In the genomic region with DNA sequence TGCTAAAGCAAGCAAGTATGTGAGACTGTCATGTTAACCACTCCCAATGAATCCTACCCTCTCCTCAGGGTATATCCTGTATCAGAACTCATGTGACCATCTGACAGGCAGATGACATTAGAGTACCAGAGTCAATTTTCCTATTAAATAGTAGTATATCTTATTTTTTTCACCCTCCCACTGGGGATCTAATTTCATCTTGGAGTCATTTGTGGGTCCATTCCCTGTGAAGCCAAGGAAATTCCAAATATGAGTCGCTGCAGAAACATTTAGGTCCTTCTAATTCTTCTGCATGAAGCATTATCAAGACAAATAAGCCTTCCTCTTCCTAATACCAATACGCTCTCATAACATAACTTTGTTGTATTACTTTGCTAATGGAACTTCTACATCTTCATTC, we compare ENCODE assay signal across 15 cellular contexts. TPM values are rescaled to one million over a fixed set of nuclear protein-coding genes. Genes with fewer than 3 reads are reported as not detected.
A peak's percentile ranks its signal among the peaks of the same experiment; 100 is the strongest.
DNase-seq lines count a peak whose midpoint lies in the region; TF ChIP-seq lines count a peak whose summit lies in the region.
"Had no signal": no experiment of that assay in that cellular context is flagged by ENCODE, and none has a peak within 500 bp of the region (broad histone marks: within the 10 kb centered on the region; RNA-seq: fewer than 3 reads in every experiment).

No MANE protein-coding gene starts in this region.

- intact Hi-C loops in activated naive CD4-positive, alpha-beta T cell treated with anti-CD3 and anti-CD28 coated beads for 36 hours (cut with micrococcal nuclease) = no loop called here
- intact Hi-C loops in posterior cingulate gyrus (cut with DNase I) = no loop called here

- H3K4me3 Mint-ChIP-seq in activated naive CD4-positive, alpha-beta T cell treated with anti-CD3 and anti-CD28 coated beads for 36 hours = no peak overlapping the region
- H3K4me3 Mint-ChIP-seq: activated CD4-positive, alpha-beta memory T cell treated with anti-CD3 and anti-CD28 coated beads, Interleukin-2, amount 10 ng/mL, durations not matched to agents 7 days and 5 days; CD4-positive, CD25-positive, alpha-beta regulatory T cell; stimulated activated naive B cell treated with anti-CD40 and anti-IgM and Interleukin-4, amounts not matched to agents 10 μg/mL and 1 μg/mL and 100 μg/mL, for 72 hours had no signal

- H3K9me3 Mint-ChIP-seq in activated naive CD4-positive, alpha-beta T cell treated with anti-CD3 and anti-CD28 coated beads for 36 hours = no peaks in the 10 kb centered on the region

- no peaks in the 10 kb centered on the region for H3K36me3 Mint-ChIP-seq in activated naive CD4-positive, alpha-beta T cell treated with anti-CD3 and anti-CD28 coated beads for 36 hours (ENCODE audit: low read depth)
- H3K36me3 Mint-ChIP-seq: CD4-positive, CD25-positive, alpha-beta regulatory T cell; stimulated activated naive B cell treated with anti-CD40 and anti-IgM and Interleukin-4, amounts not matched to agents 10 μg/mL and 1 μg/mL and 100 μg/mL, for 72 hours had no signal

- TF ChIP-seq CTCF in HFF-Myc (IDR thresholded peaks at IDR 0.05; ENCODE audit: low read depth, low read length, missing control alignments) (no peak), foreskin fibroblast (IDR thresholded peaks at IDR 0.05; ENCODE audit: low read depth, low read length) (no peak)

- no peak overlapping the region for H3K27ac Mint-ChIP-seq in activated naive CD4-positive, alpha-beta T cell treated with anti-CD3 and anti-CD28 coated beads for 36 hours
- H3K27ac Mint-ChIP-seq: activated CD4-positive, alpha-beta memory T cell treated with anti-CD3 and anti-CD28 coated beads, Interleukin-2, amount 10 ng/mL, durations not matched to agents 7 days and 5 days; CD4-positive, CD25-positive, alpha-beta regulatory T cell; stimulated activated naive B cell treated with anti-CD40 and anti-IgM and Interleukin-4, amounts not matched to agents 10 μg/mL and 1 μg/mL and 100 μg/mL, for 72 hours had no signal

- no peak overlapping the region for H3K4me3 ChIP-seq in HFF-Myc (replicated peaks; ENCODE audit: low read depth, low read length)
- no peak overlapping the region for H3K4me3 ChIP-seq in foreskin fibroblast (ENCODE audit: low read depth in 1 of 2, low read length in 2 of 2)
- H3K4me3 ChIP-seq: ascending aorta, dorsolateral prefrontal cortex had no signal

- H3K27me3 Mint-ChIP-seq in activated naive CD4-positive, alpha-beta T cell treated with anti-CD3 and anti-CD28 coated beads for 36 hours (ENCODE audit: low read depth) = no peaks in the 10 kb centered on the region

- DNase-seq in HFF-Myc (ENCODE audit: extremely low read depth, low read depth) (peak; percentile 61), amniotic epithelial cell (ENCODE audit: low read depth) (peak; percentile 29), foreskin fibroblast (peak; percentile 64 to 81), smooth muscle cell of the brain vasculature (ENCODE audit: low read depth, low spot score) (peak; percentile 45), NCI-H2029 treated with DMSO at 0.1 percent for 48 hours (lab: John Stamatoyannopoulos, UW) (no peak), posterior cingulate gyrus (no peak)
- DNase-seq in activated naive CD4-positive, alpha-beta T cell treated with anti-CD3 and anti-CD28 coated beads for 36 hours = no peak
- DNase-seq: activated CD4-positive, alpha-beta memory T cell treated with anti-CD3 and anti-CD28 coated beads, Interleukin-2, amount 10 ng/mL, durations not matched to agents 7 days and 5 days; CD4-positive, CD25-positive, alpha-beta regulatory T cell; DND-41; dorsolateral prefrontal cortex; NCI-H1694 treated with DMSO at 0.1 percent for 48 hours; NCI-H510A; stimulated activated naive B cell treated with anti-CD40 and anti-IgM and Interleukin-4, amounts not matched to agents 10 μg/mL and 1 μg/mL and 100 μg/mL, for 72 hours had no signal

- CTCF ChIA-PET in activated naive CD4-positive, alpha-beta T cell treated with anti-CD3 and anti-CD28 coated beads for 36 hours (lab: Charles Lee) = no interaction called here

- H3K4me1 Mint-ChIP-seq in activated naive CD4-positive, alpha-beta T cell treated with anti-CD3 and anti-CD28 coated beads for 36 hours (ENCODE audit: low read depth) = no peaks in the 10 kb centered on the region
- H3K4me1 Mint-ChIP-seq: activated CD4-positive, alpha-beta memory T cell treated with anti-CD3 and anti-CD28 coated beads, Interleukin-2, amount 10 ng/mL, durations not matched to agents 7 days and 5 days; stimulated activated naive B cell treated with anti-CD40 and anti-IgM and Interleukin-4, amounts not matched to agents 10 μg/mL and 1 μg/mL and 100 μg/mL, for 72 hours had no signal

RNA-seq across cellular contexts. Expression of gene BLTP1, which starts 52.2 kb away (rescaled TPM):
- total RNA-seq in activated naive CD4-positive, alpha-beta T cell treated with anti-CD3 and anti-CD28 coated beads for 36 hours = 10 to 100 TPM; 20.5 to 23.6 TPM

Comparison
In these comparisons a context has a peak if more than half of its experiments do, and no peak if none do; other contexts are left out.
1. DNase-seq: peak in HFF-Myc (single experiment), amniotic epithelial cell (single experiment), foreskin fibroblast (2 of 2) and smooth muscle cell of the brain vasculature (single experiment); none in NCI-H2029 treated with DMSO at 0.1 percent for 48 hours (single experiment), activated naive CD4-positive, alpha-beta T cell treated with anti-CD3 and anti-CD28 coated beads for 36 hours (single experiment) and posterior cingulate gyrus (0 of 10).